9 cellular contexts compared by ENCODE assay signal in genomic region chr9:21031091-21031817, GRCh38. TPM values are rescaled to one million over a fixed set of nuclear protein-coding genes. Genes with fewer than 3 reads are reported as not detected.
DNase-seq lines count a peak whose midpoint lies in the region; ATAC-seq, FAIRE-seq and TF ChIP-seq lines count a peak whose summit lies in the region.
"Had no signal": no experiment of that assay in that cellular context is flagged by ENCODE, and none has a peak within 500 bp of the region (broad histone marks: within the 10 kb centered on the region; RNA-seq: fewer than 3 reads in every experiment).

TSS of gene HACD4 (minus strand) at chr9:21031640. CDS start at chr9:21031590, 50 bp downstream.

- peak within 1 kb of the TSS; percentile 47 for H3K4me3 Mint-ChIP-seq in activated CD4-positive, alpha-beta memory T cell treated with anti-CD3 and anti-CD28 coated beads, Interleukin-2, amount 10 ng/mL, durations not matched to agents 7 days and 5 days
- peak within 1 kb of the TSS; percentile 57 for H3K4me3 Mint-ChIP-seq in mesothelial cell of epicardium

- H3K79me1 ChIP-seq in IMR-90 (ENCODE audit: low read depth in 1 of 2, low read length in 2 of 2) (no peaks in the 10 kb centered on the region), H1 (ENCODE audit: low read depth, low read length) (no peaks in the 10 kb centered on the region)

- FAIRE-seq in H1 (lab: Jason Lieb, UNC) = no peak
- FAIRE-seq: colon had no signal

- H3F3A ChIP-seq in DOHH2 (ENCODE audit: control insufficient read depth, insufficient read depth) = no peaks in the 10 kb centered on the region

- no TSS peak for BruUV-seq in IMR-90 (replicated peaks; lab: Mats Ljungman, UMichigan)

- H3K18ac ChIP-seq in IMR-90 (ENCODE audit: low read depth, low read length) (peak within 1 kb of the TSS; percentile 45; the same call in 1 of the 2 replicates), H1 (ENCODE audit: extremely low read depth, low read length) (peak within 1 kb of the TSS; percentile 49; the same call in 1 of the 2 replicates)

- H2AK9ac ChIP-seq in IMR-90 (replicated peaks; ENCODE audit: low read depth, low read length, poor library complexity) = peak within 1 kb of the TSS; percentile 58

- H3K4me3 ChIP-seq in DOHH2 (ENCODE audit: low read length) (peak within 1 kb of the TSS; percentile 66), IMR-90 (ENCODE audit: insufficient read depth, low read depth, low read length) (peak within 1 kb of the TSS; percentile 33), H1 (ENCODE audit: extremely low read depth in 1 of 4, insufficient read depth in 2 of 4, low read depth in 3 of 4, low read length in 4 of 4) (peak within 1 kb of the TSS; percentile 42 to 56 (median 42); a peak in 7 of 8 replicates)

- TF ChIP-seq CTCF in DOHH2 (IDR thresholded peaks at IDR 0.05; ENCODE audit: low read depth, low read length, poor library complexity, severe bottlenecking) (no peak), IMR-90 (conservative IDR thresholded peaks at IDR 0.05; ENCODE audit: low read depth, low read length) (no peak), H1 (IDR thresholded peaks at IDR 0.05; ENCODE audit: control extremely low read depth in 1 of 3, insufficient read depth in 1 of 3, low read depth in 1 of 3, low read length in 3 of 3) (no peak), mesothelial cell of epicardium (IDR thresholded peaks at IDR 0.05; ENCODE audit: unreplicated experiment) (no peak)

- H3K27me3 Mint-ChIP-seq in activated CD4-positive, alpha-beta memory T cell treated with anti-CD3 and anti-CD28 coated beads, Interleukin-2, amount 10 ng/mL, durations not matched to agents 7 days and 5 days = no peaks in the 10 kb centered on the region
- H3K27me3 Mint-ChIP-seq in mesothelial cell of epicardium (ENCODE audit: low read depth) = peaks cover 3% of the 10 kb centered on the region

- H2AFZ ChIP-seq in IMR-90 (replicated peaks; ENCODE audit: low read length, poor library complexity) (peak within 1 kb of the TSS; percentile 84), H1 (ENCODE audit: low read length) (peak within 1 kb of the TSS; percentile 96)

- peak within 1 kb of the TSS; percentile 55; the same call in 1 of the 2 replicates for H3K14ac ChIP-seq in IMR-90 (replicated peaks; ENCODE audit: low read depth, low read length)
- H3K14ac ChIP-seq in H1 (ENCODE audit: insufficient read length) = no peak within 1 kb of the TSS

- H3K9me3 Mint-ChIP-seq in activated CD4-positive, alpha-beta memory T cell treated with anti-CD3 and anti-CD28 coated beads, Interleukin-2, amount 10 ng/mL, durations not matched to agents 7 days and 5 days = peaks cover 3% of the 10 kb centered on the region
- H3K9me3 Mint-ChIP-seq in mesothelial cell of epicardium = no peaks in the 10 kb centered on the region

- 0 out of 2 replicates have a peak within 1 kb of the TSS, but pooled peaks have one; percentile 3 for H2BK12ac ChIP-seq in H1 (ENCODE audit: low read depth, low read length)

- H3K9me3 ChIP-seq in DOHH2 (ENCODE audit: control insufficient read depth, insufficient read depth, low read length) (no peaks in the 10 kb centered on the region), IMR-90 (ENCODE audit: control insufficient read depth, insufficient read depth, low read length) (no peaks in the 10 kb centered on the region), H1 (ENCODE audit: insufficient read depth in 2 of 2, low read depth in 1 of 2, low read length in 1 of 2) (no peaks in the 10 kb centered on the region)

- peaks cover 25% of the 10 kb centered on the region for H3K4me1 Mint-ChIP-seq in activated CD4-positive, alpha-beta memory T cell treated with anti-CD3 and anti-CD28 coated beads, Interleukin-2, amount 10 ng/mL, durations not matched to agents 7 days and 5 days
- no peaks in the 10 kb centered on the region for H3K4me1 Mint-ChIP-seq in mesothelial cell of epicardium

- intact Hi-C loops in IMR-90 (cut with micrococcal nuclease) = no loop called here

- CTCF ChIA-PET in IMR-90 (lab: Yijun Ruan, JAX) (no interaction called here), H1 (lab: Charles Lee; ENCODE audit: partially characterized antibody) (interaction anchor here (0.6 to 1.7 kb wide), 6 partner anchors 11 to 710 kb away, joined by 3 to 4 read pairs (median 4); no protein-coding TSS in a partner anchor)
- CTCF ChIA-PET in activated CD4-positive, alpha-beta memory T cell treated with anti-CD3 and anti-CD28 coated beads, Interleukin-2, amount 10 ng/mL, durations not matched to agents 7 days and 5 days (lab: Charles Lee) = interaction anchor here (0.6 to 1.6 kb wide), 5 partner anchors 44 to 1070 kb away, joined by 3 read pairs; no protein-coding TSS in a partner anchor

- peak within 1 kb of the TSS; percentile 65 for H3K9ac ChIP-seq in IMR-90 (ENCODE audit: low read depth, low read length)
- H3K9ac ChIP-seq in H1 (replicated peaks in 1 of 4; ENCODE audit: extremely low read depth in 1 of 4, low read depth in 3 of 4, low read length in 3 of 4) = peak within 1 kb of the TSS in 3 of 4 experiments; percentile 10 to 36 (median 29); a peak in 4 of 7 replicates

- TF ChIP-seq RAD21 in IMR-90 (IDR thresholded peaks at IDR 0.05; ENCODE audit: low read length) = no peak
- TF ChIP-seq RAD21 in H1 (IDR thresholded peaks at IDR 0.05 in 1 of 2, conservative IDR thresholded peaks at IDR 0.05 in 1 of 2; ENCODE audit: low read depth in 2 of 2, low read length in 2 of 2) = no peak

- H2BK5ac ChIP-seq in IMR-90 (ENCODE audit: low read depth, low read length, poor library complexity, severe bottlenecking) (no peak within 1 kb of the TSS), H1 (ENCODE audit: low read depth, low read length) (0 out of 2 replicates have a peak within 1 kb of the TSS, but pooled peaks have one; percentile 4)

- 25% methylated on average over 10 of the region's 48 CpGs; no CpG with 5 or more reads in 1 of the 2 experiments for WGBS in IMR-90 (ENCODE audit: extremely low coverage in 2 of 2, insufficient read length in 1 of 2), 2 experiments
- WGBS in H1 (ENCODE audit: extremely low coverage in 1 of 2, insufficient coverage in 1 of 2, insufficient read length in 1 of 2, insufficient replicate concordance in 2 of 2, low coverage in 1 of 2, low lambda C conversion rate in 2 of 2, missing lambda C conversion rate in 1 of 2), 2 experiments = 10% methylated on average over 28 of the region's 48 CpGs; no CpG with 5 or more reads in 1 of the 2 experiments

- POLR2A ChIA-PET in IMR-90 (lab: Charles Lee; ENCODE audit: unreplicated experiment) (interaction anchor here (0.6 kb wide), 1 partner anchor 334 kb away, joined by 3 read pairs; no protein-coding TSS in a partner anchor), H1 (lab: Charles Lee; ENCODE audit: partially characterized antibody) (interaction anchor here (0.7 to 2.1 kb wide), 7 partner anchors 11 to 373 kb away, joined by 3 to 8 read pairs (median 3); no protein-coding TSS in a partner anchor)
- POLR2A ChIA-PET in activated CD4-positive, alpha-beta memory T cell treated with anti-CD3 and anti-CD28 coated beads, Interleukin-2, amount 10 ng/mL, durations not matched to agents 7 days and 5 days (lab: Charles Lee) = interaction anchor here (0.6 to 2.8 kb wide), 26 partner anchors 9 to 711 kb away, joined by 3 to 25 read pairs (median 4); partner anchors contain the start of genes FOCAD, KLHL9 and MLLT3

- no peaks in the 10 kb centered on the region for H3K36me3 ChIP-seq in DOHH2 (ENCODE audit: control insufficient read depth, low read length)
- H3K36me3 ChIP-seq in IMR-90 (ENCODE audit: control insufficient read depth, insufficient read depth, low read length) = no peaks in the 10 kb centered on the region
- H3K36me3 ChIP-seq in H1 (ENCODE audit: control insufficient read depth in 2 of 4, insufficient read depth in 4 of 4, low read length in 3 of 4) = no peaks in the 10 kb centered on the region

- in situ Hi-C loops in IMR-90 (cut with MboI; ENCODE audit: low sequenced_read_pairs) = no loop called here

- peak within 1 kb of the TSS; percentile 15; the same call in 1 of the 2 replicates for H3K4ac ChIP-seq in IMR-90 (ENCODE audit: low read depth, low read length)
- no peak within 1 kb of the TSS for H3K4ac ChIP-seq in H1 (replicated peaks; ENCODE audit: insufficient read length, low read depth, low read length)

- H4K5ac ChIP-seq in IMR-90 (ENCODE audit: low read depth, low read length) (peak within 1 kb of the TSS; percentile 27; the same call in 1 of the 2 replicates), H1 (ENCODE audit: insufficient read length, low read depth, low read length) (no peak within 1 kb of the TSS)

- dilution Hi-C loops in IMR-90 (cut with HindIII; ENCODE audit: low sequenced_read_pairs, unreplicated experiment) = no loop called here

- peaks cover 38% of the 10 kb centered on the region for H3K36me3 Mint-ChIP-seq in activated CD4-positive, alpha-beta memory T cell treated with anti-CD3 and anti-CD28 coated beads, Interleukin-2, amount 10 ng/mL, durations not matched to agents 7 days and 5 days (ENCODE audit: low read depth)
- H3K36me3 Mint-ChIP-seq in mesothelial cell of epicardium = no peaks in the 10 kb centered on the region

- peaks cover 3% of the 10 kb centered on the region; the same call in 1 of the 2 replicates for H3K23me2 ChIP-seq in H1 (ENCODE audit: low read depth, low read length)

- TF ChIP-seq EP300 in H1 (IDR thresholded peaks at IDR 0.05; ENCODE audit: borderline replicate concordance in 1 of 2, low read depth in 2 of 2, low read length in 2 of 2) = no peak

- H3K4me2 ChIP-seq in DOHH2 (ENCODE audit: low read length) (peak within 1 kb of the TSS; percentile 66), IMR-90 (ENCODE audit: low read depth, low read length) (peak within 1 kb of the TSS; percentile 77), H1 (ENCODE audit: insufficient read depth in 1 of 2, low read depth in 2 of 2, low read length in 2 of 2) (peak within 1 kb of the TSS; percentile 79 to 87)

- H3K79me2 ChIP-seq in DOHH2 (ENCODE audit: control insufficient read depth, low read length) = no peaks in the 10 kb centered on the region
- H3K79me2 ChIP-seq in H1 (ENCODE audit: control insufficient read depth in 1 of 2, insufficient read depth in 2 of 2, low read length in 2 of 2) = no peaks in the 10 kb centered on the region

- H3K27ac ChIP-seq in DOHH2 (ENCODE audit: low read depth, low read length) (no peak within 1 kb of the TSS), IMR-90 (ENCODE audit: insufficient read depth, low read length) (no peak within 1 kb of the TSS), H1 (ENCODE audit: low read depth, low read length) (no peak within 1 kb of the TSS)

- TF ChIP-seq POLR2A in IMR-90 (IDR thresholded peaks at IDR 0.05; ENCODE audit: low read depth, low read length) (no peak), H1 (IDR thresholded peaks at IDR 0.05; ENCODE audit: control extremely low read depth in 1 of 2, low read depth in 2 of 2, low read length in 2 of 2) (no peak)

- H2BK20ac ChIP-seq in IMR-90 (ENCODE audit: low read depth, low read length) = no peak within 1 kb of the TSS
- no peak within 1 kb of the TSS; the same call in 1 of the 2 replicates for H2BK20ac ChIP-seq in H1 (ENCODE audit: low read length)

- H3K9me1 ChIP-seq in IMR-90 (ENCODE audit: insufficient read depth, low read length) = peaks cover 5% of the 10 kb centered on the region; the same call in 1 of the 2 replicates

- peak within 1 kb of the TSS; percentile 78 for H3K27ac Mint-ChIP-seq in activated CD4-positive, alpha-beta memory T cell treated with anti-CD3 and anti-CD28 coated beads, Interleukin-2, amount 10 ng/mL, durations not matched to agents 7 days and 5 days
- H3K27ac Mint-ChIP-seq in mesothelial cell of epicardium = no peak within 1 kb of the TSS

- H3K23ac ChIP-seq in IMR-90 (ENCODE audit: low read depth, low read length) (no peak within 1 kb of the TSS), H1 (ENCODE audit: insufficient read length) (no peak within 1 kb of the TSS)

- H2BK120ac ChIP-seq in IMR-90 (ENCODE audit: low read depth, low read length) (no peak within 1 kb of the TSS), H1 (replicated peaks; ENCODE audit: low read depth, low read length) (no peak within 1 kb of the TSS)

- ATAC-seq in GM21367 (IDR thresholded peaks at IDR 0.05; ENCODE audit: unreplicated experiment) = peak; percentile 82
- peak; percentile 63 for ATAC-seq in IMR-90 (ENCODE audit: low read depth)

- DNase-seq in IMR-90 = peak; percentile 12
- DNase-seq in activated CD4-positive, alpha-beta memory T cell treated with anti-CD3 and anti-CD28 coated beads, Interleukin-2, amount 10 ng/mL, durations not matched to agents 7 days and 5 days = peak; percentile 79
- DNase-seq in H1 (ENCODE audit: low read depth in 1 of 2, low spot score in 2 of 2) = peak; percentile 57 to 78
- DNase-seq in mesothelial cell of epicardium (ENCODE audit: low spot score in 2 of 2, unreplicated experiment in 2 of 2) = peak; percentile 34 to 58
- DNase-seq in stimulated activated CD8-positive, alpha-beta memory T cell treated with anti-CD3 and anti-CD28 coated beads, Interleukin-4, amount 100 ng/mL, for 1 hour (ENCODE audit: low read depth in 2 of 2, low spot score in 1 of 2) = peak; percentile 23 to 39
- DNase-seq in SHP77 treated with DMSO at 0.1 percent for 48 hours (lab: John Stamatoyannopoulos, UW) = no peak

- H2BK15ac ChIP-seq in IMR-90 (ENCODE audit: low read depth, low read length) = no peak within 1 kb of the TSS
- H2BK15ac ChIP-seq in H1 (ENCODE audit: low read length) = no peak within 1 kb of the TSS

- H3K4me1 ChIP-seq in DOHH2 (ENCODE audit: control insufficient read depth, low read length) = peaks cover 23% of the 10 kb centered on the region
- peaks cover 7% of the 10 kb centered on the region for H3K4me1 ChIP-seq in IMR-90 (ENCODE audit: control insufficient read depth, insufficient read depth, low read length)
- H3K4me1 ChIP-seq in H1 (replicated peaks in 1 of 4; ENCODE audit: control insufficient read depth in 3 of 4, insufficient read depth in 4 of 4, low read length in 3 of 4) = peaks cover 0 to 7% (median 4%) of the 10 kb centered on the region in 4 experiments; a peak in 3 of 7 replicates

- H4K20me1 ChIP-seq in DOHH2 (ENCODE audit: control insufficient read depth, insufficient read depth, low read depth, low read length) (no peaks in the 10 kb centered on the region), IMR-90 (ENCODE audit: insufficient read depth, low read length) (no peaks in the 10 kb centered on the region), H1 (replicated peaks in 1 of 2; ENCODE audit: control insufficient read depth in 1 of 2, insufficient read depth in 2 of 2, low read length in 2 of 2) (no peaks in the 10 kb centered on the region)

- H3K27me3 ChIP-seq in DOHH2 (ENCODE audit: control insufficient read depth, low read length) (no peaks in the 10 kb centered on the region), IMR-90 (ENCODE audit: control insufficient read depth, insufficient read depth, low read length) (no peaks in the 10 kb centered on the region), H1 (replicated peaks in 1 of 4; ENCODE audit: control insufficient read depth in 3 of 4, extremely low read depth in 1 of 4, insufficient read depth in 3 of 4, low read length in 3 of 4) (peaks cover 0 to 11% (median 5%) of the 10 kb centered on the region in 4 experiments; a peak in 5 of 7 replicates)

- H4K8ac ChIP-seq in IMR-90 (ENCODE audit: low read depth in 2 of 2, low read length in 2 of 2) = peak within 1 kb of the TSS in 1 of 2 experiments; percentile 81; a peak in 2 of 4 replicates
- H4K8ac ChIP-seq in H1 (ENCODE audit: extremely low read depth, insufficient read depth, low read length) = peak within 1 kb of the TSS; percentile 66

- H3K56ac ChIP-seq in IMR-90 (ENCODE audit: extremely low read depth, insufficient read depth, low read length) = no peak within 1 kb of the TSS
- no peak within 1 kb of the TSS for H3K56ac ChIP-seq in H1 (replicated peaks; ENCODE audit: insufficient read length, low read depth, low read length)

- H4K91ac ChIP-seq in IMR-90 (ENCODE audit: insufficient read depth, low read depth, low read length) (0 out of 2 replicates have a peak within 1 kb of the TSS, but pooled peaks have one; percentile 10), H1 (replicated peaks; ENCODE audit: insufficient read length, low read length) (no peak within 1 kb of the TSS)

- H3K9me2 ChIP-seq in DOHH2 (replicated peaks; ENCODE audit: control insufficient read depth, low read length) = no peaks in the 10 kb centered on the region

- H2AK5ac ChIP-seq in IMR-90 (ENCODE audit: low read depth, low read length) = no peak within 1 kb of the TSS
- H2AK5ac ChIP-seq in H1 (ENCODE audit: low read depth, low read length) = no peak within 1 kb of the TSS

RNA-seq across cellular contexts. Expression of gene HACD4, which starts in this region (rescaled TPM):
- total RNA-seq in IMR-90 (2012; rRNA removed) (2.2 and 2.8 TPM in 2 replicates), mesothelial cell of epicardium (3.0 TPM in 3 replicates)
- polyA plus RNA-seq in IMR-90 (2012; rRNA removed) (1.5 and 1.9 TPM in 2 replicates), H1 (2011; rRNA removed) (0.46 and 0.65 TPM in 2 replicates)
- 0.37 and 0.59 TPM in 2 replicates for polyA plus RNA-seq in IMR-90 (2012; cell fraction: cytosol; rRNA removed)
- polyA plus RNA-seq in IMR-90 (2012; cell fraction: nucleus; rRNA removed; ENCODE audit: low replicate concordance) = 0.22 and 1.9 TPM in 2 replicates
- 10 to 100 TPM; 14.8 to 15.6 TPM for total RNA-seq in activated CD4-positive, alpha-beta memory T cell treated with anti-CD3 and anti-CD28 coated beads, Interleukin-2, amount 10 ng/mL, durations not matched to agents 7 days and 5 days
- total RNA-seq in H1 (2021; fragmentation: NEBNext Ultra II Directional; extraction: Animal tissue kit (Norgen Biotek cat#: 25700)) = 0.61 and 0.86 TPM in 2 replicates
- polyA plus RNA-seq in H1 (2011; cell fraction: cytosol; rRNA removed) = 0.58 TPM
- polyA plus RNA-seq in H1 (2011; cell fraction: nucleus; rRNA removed) = 0.36 TPM
- 0.28 to 0.73 TPM (median 0.41 TPM) in 4 replicates for polyA plus RNA-seq in H1 (2012, experiment 1 of 2)
- polyA plus RNA-seq in H1 (2012, experiment 2 of 2) = 0.07 TPM
- 0.85 TPM for polyA plus RNA-seq in H1 (2013, experiment 1 of 2)
- 0.98 TPM for polyA plus RNA-seq in H1 (2013, experiment 2 of 2)
- polyA minus RNA-seq in H1 (2011; rRNA and poly(A)+ RNA removed) = 0.73 and 1.2 TPM in 2 replicates
- polyA minus RNA-seq in H1 (2011; cell fraction: cytosol; rRNA and poly(A)+ RNA removed) = 0.44 TPM
- 2.6 TPM for polyA minus RNA-seq in H1 (2011; cell fraction: nucleus; rRNA and poly(A)+ RNA removed)
